Comparison of ENCODE assay signal across 9 cellular contexts in the genomic region with DNA sequence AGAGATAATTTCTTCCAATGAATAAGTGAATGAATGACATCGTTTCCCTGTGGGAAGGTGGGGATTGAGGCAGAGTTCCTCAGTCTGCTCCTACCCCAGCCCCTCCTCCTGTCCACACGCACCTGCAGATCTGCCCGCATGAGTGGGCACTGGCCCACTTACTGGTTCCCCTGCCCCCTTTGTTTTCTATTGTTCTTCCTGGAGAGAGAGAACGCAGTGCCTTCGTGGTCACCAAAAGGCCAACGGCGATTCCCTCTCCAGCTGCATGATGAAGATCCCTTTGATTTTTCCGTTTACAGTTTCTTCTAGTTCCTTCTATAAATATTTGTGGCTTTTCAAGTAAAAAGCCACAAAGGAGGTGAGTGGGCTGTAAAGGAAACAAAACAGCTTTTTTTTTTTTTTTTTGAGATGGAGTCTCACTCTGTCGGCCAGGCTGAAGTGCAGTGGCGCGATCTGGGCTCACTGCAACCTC. TPM values are rescaled to one million over a fixed set of nuclear protein-coding genes. Genes with fewer than 3 reads are reported as not detected.
DNase-seq lines count a peak whose midpoint lies in the region; ATAC-seq lines count a peak whose summit lies in the region.
"Had no signal": no experiment of that assay in that cellular context is flagged by ENCODE, and none has a peak within 500 bp of the region (broad histone marks: within the 10 kb centered on the region; RNA-seq: fewer than 3 reads in every experiment).

No MANE protein-coding gene starts in this region.

- no peaks in the 10 kb centered on the region for H3K36me3 ChIP-seq in naive thymus-derived CD4-positive, alpha-beta T cell (ENCODE audit: control insufficient read depth in 2 of 3, insufficient read depth in 3 of 3, low read length in 3 of 3)

- peak overlapping the region; percentile 16 for H3K27ac ChIP-seq in naive thymus-derived CD4-positive, alpha-beta T cell (ENCODE audit: low read depth, low read length)

- CTCF ChIA-PET in naive thymus-derived CD4-positive, alpha-beta T cell (lab: Charles Lee) = interaction anchor here (0.6 to 0.8 kb wide), 3 partner anchors 14 to 209 kb away, joined by 3 to 4 read pairs (median 3); no protein-coding TSS in a partner anchor

- no peaks in the 10 kb centered on the region for H3K9me3 ChIP-seq in naive thymus-derived CD4-positive, alpha-beta T cell (ENCODE audit: control insufficient read depth in 2 of 3, low read length in 3 of 3)

- intact Hi-C loops in naive thymus-derived CD4-positive, alpha-beta T cell (cut with micrococcal nuclease) = loop anchor here in 1 of 2 donors (1.0 kb wide), 1 partner anchor 11 kb away; the partner anchor contains the start of gene CDK9

- peak; percentile 43 for ATAC-seq in activated T-helper 17 cell treated with anti-CD3 and anti-CD28 coated beads, Interleukin-2, amount 50 U/mL, for 72 hours (replicated peaks)
- ATAC-seq in naive thymus-derived CD4-positive, alpha-beta T cell = peak; percentile 23
- ATAC-seq in HG02763 (IDR thresholded peaks at IDR 0.05; ENCODE audit: unreplicated experiment) (no peak), GM18870 (IDR thresholded peaks at IDR 0.05; ENCODE audit: unreplicated experiment) (no peak)

- H3K4me3 ChIP-seq in naive thymus-derived CD4-positive, alpha-beta T cell (ENCODE audit: low read length) = no peak overlapping the region

- no peaks in the 10 kb centered on the region for H3K36me3 Mint-ChIP-seq in IgD-negative memory B cell
- H3K36me3 Mint-ChIP-seq in activated T-helper 17 cell treated with anti-CD3 and anti-CD28 coated beads, Interleukin-2, amount 50 U/mL, for 72 hours (ENCODE audit: low read depth) = peaks cover 28% of the 10 kb centered on the region
- H3K36me3 Mint-ChIP-seq in naive thymus-derived CD4-positive, alpha-beta T cell = peaks cover 0 to 5% (median 0%) of the 10 kb centered on the region in 5 donors

- no peaks in the 10 kb centered on the region for H3K9me3 Mint-ChIP-seq in IgD-negative memory B cell
- no peaks in the 10 kb centered on the region for H3K9me3 Mint-ChIP-seq in activated T-helper 17 cell treated with anti-CD3 and anti-CD28 coated beads, Interleukin-2, amount 50 U/mL, for 72 hours
- H3K9me3 Mint-ChIP-seq in naive thymus-derived CD4-positive, alpha-beta T cell = no peaks in the 10 kb centered on the region

- no peaks in the 10 kb centered on the region for H3K27me3 Mint-ChIP-seq in IgD-negative memory B cell
- H3K27me3 Mint-ChIP-seq in activated T-helper 17 cell treated with anti-CD3 and anti-CD28 coated beads, Interleukin-2, amount 50 U/mL, for 72 hours = no peaks in the 10 kb centered on the region
- no peaks in the 10 kb centered on the region for H3K27me3 Mint-ChIP-seq in naive thymus-derived CD4-positive, alpha-beta T cell

- no peaks in the 10 kb centered on the region for H3K27me3 ChIP-seq in naive thymus-derived CD4-positive, alpha-beta T cell (ENCODE audit: control insufficient read depth in 2 of 2, insufficient read depth in 2 of 2, low read length in 2 of 2)

- peak overlapping the region; percentile 56 to 90 (median 78) for H3K4me3 Mint-ChIP-seq in IgD-negative memory B cell
- peak overlapping the region; percentile 60 for H3K4me3 Mint-ChIP-seq in activated T-helper 17 cell treated with anti-CD3 and anti-CD28 coated beads, Interleukin-2, amount 50 U/mL, for 72 hours
- peak overlapping the region; percentile 46 to 78 (median 69) for H3K4me3 Mint-ChIP-seq in naive thymus-derived CD4-positive, alpha-beta T cell

- H3K27ac Mint-ChIP-seq in IgD-negative memory B cell = peak overlapping the region; percentile 33 to 85 (median 81)
- H3K27ac Mint-ChIP-seq in activated T-helper 17 cell treated with anti-CD3 and anti-CD28 coated beads, Interleukin-2, amount 50 U/mL, for 72 hours = peak overlapping the region; percentile 44
- H3K27ac Mint-ChIP-seq in naive thymus-derived CD4-positive, alpha-beta T cell = peak overlapping the region; percentile 69 to 94 (median 82)

- H3K4me1 Mint-ChIP-seq in IgD-negative memory B cell = peaks cover 14 to 24% (median 21%) of the 10 kb centered on the region in 3 donors
- H3K4me1 Mint-ChIP-seq in activated T-helper 17 cell treated with anti-CD3 and anti-CD28 coated beads, Interleukin-2, amount 50 U/mL, for 72 hours = peaks cover 11% of the 10 kb centered on the region
- H3K4me1 Mint-ChIP-seq in naive thymus-derived CD4-positive, alpha-beta T cell = peaks cover 13 to 33% (median 25%) of the 10 kb centered on the region in 7 donors

- POLR2A ChIA-PET in naive thymus-derived CD4-positive, alpha-beta T cell (lab: Charles Lee) = interaction anchor here (0.6 to 3.8 kb wide), 6 partner anchors 11 to 343 kb away, joined by 3 to 34 read pairs (median 4); partner anchors contain the start of gene CDK9

- DNase-seq in COLO668 (lab: John Stamatoyannopoulos, UW; ENCODE audit: unreplicated experiment) (peak; percentile 43), SKM-1 (lab: John Stamatoyannopoulos, UW; ENCODE audit: unreplicated experiment) (no peak), hippocampal formation (lab: John Stamatoyannopoulos, UW) (no peak)
- no peak for DNase-seq in naive thymus-derived CD4-positive, alpha-beta T cell
- DNase-seq: SIG-M5 had no signal

- peaks cover 19 to 21% of the 10 kb centered on the region in 2 donors for H3K4me1 ChIP-seq in naive thymus-derived CD4-positive, alpha-beta T cell (ENCODE audit: control insufficient read depth in 2 of 2, insufficient read depth in 2 of 2, low read length in 2 of 2)

RNA-seq across cellular contexts. Expression of gene FPGS, which starts 5.7 kb away (rescaled TPM):
- polyA plus RNA-seq in IgD-negative memory B cell = 51.4 TPM
- 10 to 100 TPM; 56.7 to 95.6 TPM for total RNA-seq in activated T-helper 17 cell treated with anti-CD3 and anti-CD28 coated beads, Interleukin-2, amount 50 U/mL, for 72 hours
- 100 to 1,000 TPM in 2 of 5 experiments, 10 to 100 TPM in 3; 90.4 to 123 (median 95.4) TPM for total RNA-seq in naive thymus-derived CD4-positive, alpha-beta T cell
- 10 to 100 TPM; 37.3 to 51.4 TPM for polyA plus RNA-seq in naive thymus-derived CD4-positive, alpha-beta T cell

RNA-seq across cellular contexts. Expression of gene CDK9, which starts 11.1 kb away (rescaled TPM):
- polyA plus RNA-seq in IgD-negative memory B cell = 65.3 TPM
- 10 to 100 TPM; 82.8 to 94.2 TPM for total RNA-seq in activated T-helper 17 cell treated with anti-CD3 and anti-CD28 coated beads, Interleukin-2, amount 50 U/mL, for 72 hours
- 100 to 1,000 TPM; 110 to 135 (median 134) TPM for total RNA-seq in naive thymus-derived CD4-positive, alpha-beta T cell
- 10 to 100 TPM; 37.5 to 65.9 TPM for polyA plus RNA-seq in naive thymus-derived CD4-positive, alpha-beta T cell

RNA-seq across cellular contexts. Expression of gene SH2D3C, which starts 18.5 kb away (rescaled TPM):
- 76.1 TPM for polyA plus RNA-seq in IgD-negative memory B cell
- total RNA-seq in activated T-helper 17 cell treated with anti-CD3 and anti-CD28 coated beads, Interleukin-2, amount 50 U/mL, for 72 hours = 10 to 100 TPM; 27.6 to 46.8 TPM
- 10 to 100 TPM; 26.1 to 68.3 (median 51.9) TPM for total RNA-seq in naive thymus-derived CD4-positive, alpha-beta T cell
- polyA plus RNA-seq in naive thymus-derived CD4-positive, alpha-beta T cell = 10 to 100 TPM; 20.9 to 72.9 TPM

RNA-seq across cellular contexts. Expression of gene ENG, which starts 57.5 kb away (rescaled TPM):
- polyA plus RNA-seq in IgD-negative memory B cell = 1.8 TPM
- 10 to 100 TPM in 1 of 2 donors, 1 to 10 TPM in 1; 10.0 to 18.7 TPM for total RNA-seq in activated T-helper 17 cell treated with anti-CD3 and anti-CD28 coated beads, Interleukin-2, amount 50 U/mL, for 72 hours
- 10 to 100 TPM in 4 of 5 experiments, 1 to 10 TPM in 1; 6.2 to 25.8 (median 12.5) TPM for total RNA-seq in naive thymus-derived CD4-positive, alpha-beta T cell
- 1 to 10 TPM; 4.5 to 6.4 TPM for polyA plus RNA-seq in naive thymus-derived CD4-positive, alpha-beta T cell

Comparison
In these comparisons a context has a peak if more than half of its experiments do, and no peak if none do; other contexts are left out.
1. ATAC-seq: peak in activated T-helper 17 cell treated with anti-CD3 and anti-CD28 coated beads, Interleukin-2, amount 50 U/mL, for 72 hours (single experiment) and naive thymus-derived CD4-positive, alpha-beta T cell (single experiment); none in HG02763 (single experiment) and GM18870 (single experiment).
2. Peak in every context shown above with its lines, with median percentiles within 50 percentile points of each other: H3K27ac Mint-ChIP-seq and H3K4me3 Mint-ChIP-seq.